In genomic region chr4:101347557-101348366, GRCh38 we compare ENCODE assay signal across 8 cellular contexts. TPM values are rescaled to one million over a fixed set of nuclear protein-coding genes. Genes with fewer than 3 reads are reported as not detected.
DNase-seq lines count a peak whose midpoint lies in the region; ATAC-seq and TF ChIP-seq lines count a peak whose summit lies in the region.

No MANE protein-coding gene starts in this region.

- H3K27ac ChIP-seq in thymus (ENCODE audit: low read depth): peak overlapping the region; percentile 94

- no peaks in the 10 kb centered on the region for H3K9me3 ChIP-seq in thymus (ENCODE audit: control insufficient read depth)

- H3K36me3 Mint-ChIP-seq in activated naive CD8-positive, alpha-beta T cell treated with anti-CD3 and anti-CD28 coated beads for 36 hours: no peaks in the 10 kb centered on the region
- H3K36me3 Mint-ChIP-seq in osteocyte (ENCODE audit: unreplicated experiment): peaks cover 2% of the 10 kb centered on the region

- peak overlapping the region; percentile 93 for H3K4me3 Mint-ChIP-seq in activated naive CD8-positive, alpha-beta T cell treated with anti-CD3 and anti-CD28 coated beads for 36 hours
- peak overlapping the region; percentile 87 for H3K4me3 Mint-ChIP-seq in osteocyte (ENCODE audit: unreplicated experiment)

- under 1% methylated on average over 71 of the region's 71 CpGs for WGBS in thymus

- no peaks in the 10 kb centered on the region for H3K36me3 ChIP-seq in thymus (ENCODE audit: control insufficient read depth, insufficient read depth)

- H3K27me3 Mint-ChIP-seq in activated naive CD8-positive, alpha-beta T cell treated with anti-CD3 and anti-CD28 coated beads for 36 hours: peaks cover 35% of the 10 kb centered on the region
- H3K27me3 Mint-ChIP-seq in osteocyte (ENCODE audit: unreplicated experiment): no peaks in the 10 kb centered on the region

- H3K27ac Mint-ChIP-seq in activated naive CD8-positive, alpha-beta T cell treated with anti-CD3 and anti-CD28 coated beads for 36 hours: peak overlapping the region; percentile 85
- peak overlapping the region; percentile 96 for H3K27ac Mint-ChIP-seq in osteocyte (ENCODE audit: unreplicated experiment)

- intact Hi-C loops in head of caudate nucleus (cut with DNase I): loop anchor here (5.0 to 10.0 kb wide), 2 partner anchors 155 to 183 kb away; no protein-coding TSS in a partner anchor

- peaks cover 24% of the 10 kb centered on the region for H3K4me1 Mint-ChIP-seq in activated naive CD8-positive, alpha-beta T cell treated with anti-CD3 and anti-CD28 coated beads for 36 hours
- H3K4me1 Mint-ChIP-seq in osteocyte (ENCODE audit: unreplicated experiment): peaks cover 33% of the 10 kb centered on the region

- peaks cover 15% of the 10 kb centered on the region for H3K27me3 ChIP-seq in thymus (ENCODE audit: control insufficient read depth, insufficient read depth)

- H3K4me1 ChIP-seq in thymus (ENCODE audit: control insufficient read depth, insufficient read depth, low read length): peaks cover 12% of the 10 kb centered on the region

- DNase-seq in NCI-H1092 treated with DMSO at 0.1 percent for 48 hours (lab: John Stamatoyannopoulos, UW) (peak; percentile 98), head of caudate nucleus (peak; percentile 98 to 100 (median 100)), osteocyte (ENCODE audit: extremely low spot score, unreplicated experiment) (peak; percentile 99)
- peak; percentile 97 for DNase-seq in activated naive CD8-positive, alpha-beta T cell treated with anti-CD3 and anti-CD28 coated beads for 36 hours

- peak; percentile 24 for TF ChIP-seq CTCF in osteocyte (IDR thresholded peaks at IDR 0.05)

- TF ChIP-seq POLR2A in GM10847 (IDR thresholded peaks at IDR 0.05; ENCODE audit: extremely low read depth, insufficient read length): peak; percentile 53

- H3K4me3 ChIP-seq in thymus (ENCODE audit: low read length): peak overlapping the region; percentile 61

- ATAC-seq in HG02642 (IDR thresholded peaks at IDR 0.05; ENCODE audit: poor library complexity, unreplicated experiment) (peak; percentile 81), SK-N-SH treated with all-trans-retinoic acid at 6 μM for 48 hours (peak; percentile 86)

- no peaks in the 10 kb centered on the region for H3K9me3 Mint-ChIP-seq in activated naive CD8-positive, alpha-beta T cell treated with anti-CD3 and anti-CD28 coated beads for 36 hours
- H3K9me3 Mint-ChIP-seq in osteocyte (ENCODE audit: unreplicated experiment): no peaks in the 10 kb centered on the region

TF ChIP-seq in SK-N-SH treated with all-trans-retinoic acid at 6 μM for 48 hours, 23 proteins besides CTCF, POLR2A, EP300 and RAD21:
- no peak for TF ChIP-seq RARB (CRISPR knock-in tag; IDR thresholded peaks at IDR 0.05)
- TF ChIP-seq, protein P1, sequence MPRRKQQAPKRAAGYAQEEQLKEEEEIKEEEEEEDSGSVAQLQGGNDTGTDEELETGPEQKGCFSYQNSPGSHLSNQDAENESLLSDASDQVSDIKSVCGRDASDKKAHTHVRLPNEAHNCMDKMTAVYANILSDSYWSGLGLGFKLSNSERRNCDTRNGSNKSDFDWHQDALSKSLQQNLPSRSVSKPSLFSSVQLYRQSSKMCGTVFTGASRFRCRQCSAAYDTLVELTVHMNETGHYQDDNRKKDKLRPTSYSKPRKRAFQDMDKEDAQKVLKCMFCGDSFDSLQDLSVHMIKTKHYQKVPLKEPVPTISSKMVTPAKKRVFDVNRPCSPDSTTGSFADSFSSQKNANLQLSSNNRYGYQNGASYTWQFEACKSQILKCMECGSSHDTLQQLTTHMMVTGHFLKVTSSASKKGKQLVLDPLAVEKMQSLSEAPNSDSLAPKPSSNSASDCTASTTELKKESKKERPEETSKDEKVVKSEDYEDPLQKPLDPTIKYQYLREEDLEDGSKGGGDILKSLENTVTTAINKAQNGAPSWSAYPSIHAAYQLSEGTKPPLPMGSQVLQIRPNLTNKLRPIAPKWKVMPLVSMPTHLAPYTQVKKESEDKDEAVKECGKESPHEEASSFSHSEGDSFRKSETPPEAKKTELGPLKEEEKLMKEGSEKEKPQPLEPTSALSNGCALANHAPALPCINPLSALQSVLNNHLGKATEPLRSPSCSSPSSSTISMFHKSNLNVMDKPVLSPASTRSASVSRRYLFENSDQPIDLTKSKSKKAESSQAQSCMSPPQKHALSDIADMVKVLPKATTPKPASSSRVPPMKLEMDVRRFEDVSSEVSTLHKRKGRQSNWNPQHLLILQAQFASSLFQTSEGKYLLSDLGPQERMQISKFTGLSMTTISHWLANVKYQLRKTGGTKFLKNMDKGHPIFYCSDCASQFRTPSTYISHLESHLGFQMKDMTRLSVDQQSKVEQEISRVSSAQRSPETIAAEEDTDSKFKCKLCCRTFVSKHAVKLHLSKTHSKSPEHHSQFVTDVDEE (CRISPR knock-in tag; IDR thresholded peaks at IDR 0.05): 0 out of 2 replicates have a peak, but pooled peaks have one; percentile 9
- TF ChIP-seq ZNF565 (CRISPR knock-in tag; conservative IDR thresholded peaks at IDR 0.05; ENCODE audit: low read depth): no peak
- no peak for TF ChIP-seq ISL1 (CRISPR knock-in tag; IDR thresholded peaks at IDR 0.05)
- no peak for TF ChIP-seq ZC3H10 (CRISPR knock-in tag; IDR thresholded peaks at IDR 0.05)
- TF ChIP-seq ZFP30 (CRISPR knock-in tag; IDR thresholded peaks at IDR 0.05): no peak

RNA-seq across cellular contexts. Expression of gene PPP3CA, which starts 0.4 kb away (rescaled TPM):
- 10 to 100 TPM; 14.5 to 16.4 TPM for total RNA-seq in activated naive CD8-positive, alpha-beta T cell treated with anti-CD3 and anti-CD28 coated beads for 36 hours
- 40.5 and 41.5 TPM in 2 replicates for total RNA-seq in osteocyte
- 17.3 TPM for polyA plus RNA-seq in thymus

Comparison
In these comparisons a context has a peak if more than half of its experiments do, and no peak if none do; other contexts are left out.
1. Peak in every context shown above with its lines: DNase-seq, ATAC-seq, H3K4me3 ChIP-seq and H3K27ac ChIP-seq.